Comparison of ENCODE assay signal across 11 cellular contexts in genomic region chr1:86382878-86383277, GRCh38. TPM values are rescaled to one million over a fixed set of nuclear protein-coding genes. Genes with fewer than 3 reads are reported as not detected.
DNase-seq lines count a peak whose midpoint lies in the region; ATAC-seq, FAIRE-seq and TF ChIP-seq lines count a peak whose summit lies in the region.
"Had no signal": no experiment of that assay in that cellular context is flagged by ENCODE, and none has a peak within 500 bp of the region (broad histone marks: within the 10 kb centered on the region; RNA-seq: fewer than 3 reads in every experiment).

No MANE protein-coding gene starts in this region.

- H3K4me3 ChIP-seq in right cardiac atrium (ENCODE audit: low read length), result peak overlapping the region; percentile 25
- H3K4me3 ChIP-seq in coronary artery, result peak overlapping the region; percentile 22
- H3K4me3 ChIP-seq in upper lobe of right lung, result peak overlapping the region; percentile 17

- H3K36me3 ChIP-seq in upper lobe of right lung, result no peaks in the 10 kb centered on the region

- H3K4me1 ChIP-seq in right cardiac atrium (ENCODE audit: control insufficient read depth, insufficient read depth, low read length), result no peaks in the 10 kb centered on the region
- H3K4me1 ChIP-seq in upper lobe of right lung, result peaks cover under 1% of the 10 kb centered on the region

- H3K9me3 ChIP-seq in right cardiac atrium (ENCODE audit: control insufficient read depth, low read length), result no peaks in the 10 kb centered on the region
- H3K9me3 ChIP-seq in upper lobe of right lung, result no peaks in the 10 kb centered on the region

- intact Hi-C loops in right cardiac atrium (cut with DNase I) (loop anchor here (5.0 to 10.0 kb wide), 3 partner anchors 112 to 122 kb away; no protein-coding TSS in a partner anchor), left ventricle myocardium superior (cut with micrococcal nuclease) (loop anchor here (10.0 kb wide), 1 partner anchor 122 kb away; no protein-coding TSS in a partner anchor), upper lobe of right lung (cut with DNase I) (no loop called here)

- FAIRE-seq in RCC 7860 (lab: Jason Lieb, UNC), result no peak

- TF ChIP-seq CTCF in coronary artery (IDR thresholded peaks at IDR 0.05) (no peak), upper lobe of right lung (IDR thresholded peaks at IDR 0.05) (no peak)

- H3K27me3 ChIP-seq in right cardiac atrium (ENCODE audit: control insufficient read depth, insufficient read depth), result no peaks in the 10 kb centered on the region
- no peaks in the 10 kb centered on the region for H3K27me3 ChIP-seq in upper lobe of right lung

- ATAC-seq in right cardiac atrium (no peak), left ventricle myocardium superior (no peak), HG03039 (IDR thresholded peaks at IDR 0.05; ENCODE audit: unreplicated experiment) (peak; percentile 45), upper lobe of right lung (no peak)

- WGBS in right cardiac atrium, result 57% methylated on average over 1 of the region's 1 CpG

- no peak for DNase-seq in right cardiac atrium
- DNase-seq in left ventricle myocardium superior, result no peak
- DNase-seq in coronary artery (ENCODE audit: low spot score), result no peak
- DNase-seq in upper lobe of right lung, result no peak
- no peak for DNase-seq in RCC 7860 (ENCODE audit: low spot score)
- no peak for DNase-seq in NCI-H1092 (lab: John Stamatoyannopoulos, UW)
- no peak for DNase-seq in HK-2 (ENCODE audit: unreplicated experiment)
- DNase-seq: DMS79, KG1 had no signal

- H3K27ac ChIP-seq in right cardiac atrium (ENCODE audit: low read length), result no peak overlapping the region
- no peak overlapping the region for H3K27ac ChIP-seq in coronary artery
- peak overlapping the region; percentile 37 for H3K27ac ChIP-seq in upper lobe of right lung
- H3K27ac ChIP-seq: epithelial cell of prostate had no signal

RNA-seq across cellular contexts. Expression of gene ODF2L, which starts 13.2 kb away (rescaled TPM):
- total RNA-seq in right cardiac atrium (10 to 100 TPM in 3 of 4 donors, 1 to 10 TPM in 1; 9.9 to 17.1 (median 12.4) TPM), left ventricle myocardium superior (7.6 TPM), upper lobe of right lung (47.0 TPM)
- polyA plus RNA-seq in right cardiac atrium, result 12.8 TPM

RNA-seq across cellular contexts. Expression of gene CLCA2, which starts 41.1 kb away (rescaled TPM):
- total RNA-seq in right cardiac atrium (not detected), left ventricle myocardium superior (not detected), upper lobe of right lung (not detected)
- polyA plus RNA-seq in right cardiac atrium, result not detected
